ENCODE assay signal across 18 cellular contexts in the genomic region with DNA sequence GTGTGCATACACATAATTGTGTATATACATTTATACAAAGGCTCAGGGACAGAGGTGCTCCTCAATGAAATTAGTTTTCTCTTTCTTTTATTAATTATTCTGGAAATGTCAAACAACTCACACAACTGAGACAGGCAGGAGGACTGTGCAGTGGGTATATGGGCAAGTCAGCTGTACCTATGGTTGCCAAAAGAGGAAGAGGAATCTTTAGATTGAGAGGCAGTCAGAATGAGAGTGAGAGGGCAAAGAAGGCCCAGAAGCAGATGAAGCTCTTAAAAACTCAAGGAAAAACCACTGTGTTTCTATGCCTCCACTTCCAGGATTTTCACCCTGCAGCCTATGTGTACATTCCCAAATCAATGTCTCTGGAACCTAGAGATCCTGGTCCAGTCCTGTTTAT.
A peak's percentile ranks its signal among the peaks of the same experiment; 100 is the strongest.
DNase-seq lines count a peak whose midpoint lies in the region; ATAC-seq lines count a peak whose summit lies in the region.
"Had no signal": no experiment of that assay in that cellular context is flagged by ENCODE, and none has a peak within 500 bp of the region (broad histone marks: within the 10 kb centered on the region; RNA-seq: fewer than 3 reads in every experiment).

No MANE protein-coding gene starts in this region.

- H3K9me3 Mint-ChIP-seq in stimulated activated naive B cell treated with anti-CD40 and anti-IgM and Interleukin-4, amounts not matched to agents 10 μg/mL and 1 μg/mL and 100 μg/mL, for 72 hours = no peaks in the 10 kb centered on the region
- H3K9me3 Mint-ChIP-seq: H9 had no signal

- H3K36me3 Mint-ChIP-seq in stimulated activated naive B cell treated with anti-CD40 and anti-IgM and Interleukin-4, amounts not matched to agents 10 μg/mL and 1 μg/mL and 100 μg/mL, for 72 hours = no peaks in the 10 kb centered on the region

- no peak overlapping the region for H3K27ac Mint-ChIP-seq in stimulated activated naive B cell treated with anti-CD40 and anti-IgM and Interleukin-4, amounts not matched to agents 10 μg/mL and 1 μg/mL and 100 μg/mL, for 72 hours
- H3K27ac Mint-ChIP-seq: H9 had no signal

- no peaks in the 10 kb centered on the region for H3K4me1 Mint-ChIP-seq in stimulated activated naive B cell treated with anti-CD40 and anti-IgM and Interleukin-4, amounts not matched to agents 10 μg/mL and 1 μg/mL and 100 μg/mL, for 72 hours
- H3K4me1 Mint-ChIP-seq: H9 had no signal

- in situ Hi-C loops in G401 (cut with HindIII; ENCODE audit: low sequenced_read_pairs) = no loop called here

- DNase-seq in Kasumi-1 (lab: John Stamatoyannopoulos, UW) (peak; percentile 32 to 62), NCI-H2171 treated with DMSO at 0.1 percent for 48 hours (lab: John Stamatoyannopoulos, UW) (no peak), G401 (ENCODE audit: low spot score) (no peak)
- DNase-seq in stimulated activated naive B cell treated with anti-CD40 and anti-IgM and Interleukin-4, amounts not matched to agents 10 μg/mL and 1 μg/mL and 100 μg/mL, for 72 hours = no peak
- no peak for DNase-seq in activated CD4-positive, alpha-beta T cell treated with anti-CD3 and anti-CD28 coated beads, Interleukin-2, amount 50 U/mL, for 48 hours
- DNase-seq: ACHN, H9, NCI-H1092, NCI-H146, NCI-H2081, NCI-H510A treated with DMSO at 0.1 percent for 48 hours, NCI-H82, PC-9, SIG-M5, T1000 had no signal

- H3K27me3 Mint-ChIP-seq in stimulated activated naive B cell treated with anti-CD40 and anti-IgM and Interleukin-4, amounts not matched to agents 10 μg/mL and 1 μg/mL and 100 μg/mL, for 72 hours = peaks cover 6 to 9% of the 10 kb centered on the region in 2 donors

- H3K4me3 Mint-ChIP-seq in stimulated activated naive B cell treated with anti-CD40 and anti-IgM and Interleukin-4, amounts not matched to agents 10 μg/mL and 1 μg/mL and 100 μg/mL, for 72 hours = no peak overlapping the region
- H3K4me3 Mint-ChIP-seq: H9 had no signal

- peak; percentile 60 for ATAC-seq in GM18511 (IDR thresholded peaks at IDR 0.05; ENCODE audit: unreplicated experiment)
- ATAC-seq in GM19463 (IDR thresholded peaks at IDR 0.05; ENCODE audit: unreplicated experiment) = peak; percentile 49
- ATAC-seq in stimulated activated naive B cell treated with anti-CD40 and anti-IgM and Interleukin-4, amounts not matched to agents 10 μg/mL and 1 μg/mL and 100 μg/mL, for 72 hours (replicated peaks) = peak; percentile 69 to 70
- ATAC-seq: SK-N-SH treated with all-trans-retinoic acid at 6 μM for 48 hours had no signal

Comparison
In these comparisons a context has a peak if more than half of its experiments do, and no peak if none do; other contexts are left out.
1. DNase-seq: peak in Kasumi-1 (2 of 2); none in stimulated activated naive B cell treated with anti-CD40 and anti-IgM and Interleukin-4, amounts not matched to agents 10 μg/mL and 1 μg/mL and 100 μg/mL, for 72 hours (single experiment), activated CD4-positive, alpha-beta T cell treated with anti-CD3 and anti-CD28 coated beads, Interleukin-2, amount 50 U/mL, for 48 hours (0 of 2), NCI-H2171 treated with DMSO at 0.1 percent for 48 hours (single experiment) and G401 (single experiment).
2. Peak in every context shown above with its lines, with median percentiles within 50 percentile points of each other: ATAC-seq.